ENCODE assay signal across 8 cellular contexts in the genomic region with DNA sequence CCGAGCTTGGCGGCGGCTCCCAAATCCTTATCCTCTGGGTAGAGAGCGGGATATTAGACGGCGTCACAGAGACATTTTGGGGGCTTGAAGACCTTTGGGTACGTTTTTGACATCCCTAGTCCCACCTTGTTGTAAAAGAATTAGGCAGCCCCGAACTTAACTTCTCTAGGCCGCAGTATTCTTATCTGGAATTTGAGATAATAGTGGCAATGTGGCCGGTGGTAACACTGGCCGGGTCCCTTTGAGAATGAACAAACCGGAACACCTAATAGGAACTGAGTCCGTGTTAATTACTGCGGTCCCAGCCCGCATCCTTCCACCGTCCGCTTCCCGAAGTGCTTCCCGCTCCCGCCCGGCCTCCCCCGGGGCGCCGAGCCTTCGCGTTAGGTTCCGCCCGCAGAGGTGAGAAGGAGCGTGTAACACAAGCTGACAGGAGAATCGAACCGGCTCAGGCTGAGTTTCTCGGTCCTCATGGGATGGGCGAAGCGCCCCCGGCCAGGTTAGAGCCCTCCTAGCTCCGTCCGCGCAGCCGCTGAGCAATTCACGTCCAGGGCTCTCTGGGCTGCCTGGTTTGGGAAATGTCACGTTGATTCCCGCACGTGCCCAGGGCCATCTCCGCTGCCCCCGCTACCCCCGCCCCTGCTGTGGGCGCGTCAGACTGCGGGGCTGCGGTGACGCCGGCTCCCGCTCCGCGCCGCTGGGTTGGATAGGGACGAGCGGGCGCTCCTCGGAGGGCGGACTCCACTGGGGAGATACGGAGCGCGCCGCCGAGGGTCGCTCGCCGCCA. TPM values are rescaled to one million over a fixed set of nuclear protein-coding genes. Genes with fewer than 3 reads are reported as not detected.
DNase-seq lines count a peak whose midpoint lies in the region; ATAC-seq, FAIRE-seq and TF ChIP-seq lines count a peak whose summit lies in the region.

No MANE protein-coding gene starts in this region.

- H3K27me3 ChIP-seq in rectal smooth muscle tissue (ENCODE audit: control insufficient read depth, insufficient read depth, low read length) (peaks cover 7% of the 10 kb centered on the region), small intestine (ENCODE audit: control insufficient read depth in 2 of 2, insufficient read depth in 2 of 2, low read length in 2 of 2) (peaks cover 7 to 9% of the 10 kb centered on the region in 2 donors)

- ATAC-seq in activated naive CD8-positive, alpha-beta T cell treated with anti-CD3 and anti-CD28 coated beads, Interleukin-2, amount 50 U/mL, for 24 hours, result peak; percentile 11
- ATAC-seq in GM18498 (IDR thresholded peaks at IDR 0.05; ENCODE audit: unreplicated experiment), result no peak

- 5 to 8% (median 6%) methylated on average over 69 of the region's 69 CpGs for WGBS in small intestine, 3 donors

- no peaks in the 10 kb centered on the region for H3K9me3 Mint-ChIP-seq in activated naive CD8-positive, alpha-beta T cell treated with anti-CD3 and anti-CD28 coated beads, Interleukin-2, amount 50 U/mL, for 24 hours

- H3K9me3 ChIP-seq in small intestine (ENCODE audit: control insufficient read depth, low read depth), result no peaks in the 10 kb centered on the region

- no peaks in the 10 kb centered on the region for H3K4me1 ChIP-seq in rectal smooth muscle tissue (ENCODE audit: control insufficient read depth, insufficient read depth, low read length)
- peaks cover 0 to 7% of the 10 kb centered on the region in 2 donors for H3K4me1 ChIP-seq in small intestine (ENCODE audit: control insufficient read depth in 2 of 2, insufficient read depth in 1 of 2, low read depth in 1 of 2, low read length in 1 of 2)

- CTCF ChIA-PET in GM10248 (lab: Yijun Ruan, JAX), result interaction anchor here (1.8 to 10.9 kb wide), 2 partner anchors 16 to 393 kb away, joined by 5 to 224 read pairs; no protein-coding TSS in a partner anchor

- FAIRE-seq in small intestine (lab: Jason Lieb, UNC), result no peak

- peaks cover 11% of the 10 kb centered on the region for H3K4me1 Mint-ChIP-seq in activated naive CD8-positive, alpha-beta T cell treated with anti-CD3 and anti-CD28 coated beads, Interleukin-2, amount 50 U/mL, for 24 hours

- no peak overlapping the region for H3K27ac Mint-ChIP-seq in activated naive CD8-positive, alpha-beta T cell treated with anti-CD3 and anti-CD28 coated beads, Interleukin-2, amount 50 U/mL, for 24 hours

- H3K36me3 Mint-ChIP-seq in activated naive CD8-positive, alpha-beta T cell treated with anti-CD3 and anti-CD28 coated beads, Interleukin-2, amount 50 U/mL, for 24 hours (ENCODE audit: low read depth), result no peaks in the 10 kb centered on the region

- H3K36me3 ChIP-seq in rectal smooth muscle tissue (ENCODE audit: control insufficient read depth, insufficient read depth, low read length), result no peaks in the 10 kb centered on the region
- H3K36me3 ChIP-seq in small intestine (ENCODE audit: control insufficient read depth in 2 of 2, insufficient read depth in 2 of 2, low read length in 2 of 2), result no peaks in the 10 kb centered on the region

- POLR2A ChIA-PET in GM10248 (lab: Yijun Ruan, JAX), result no interaction called here

- no peak overlapping the region for H3K9ac ChIP-seq in rectal smooth muscle tissue (ENCODE audit: low read length)

- DNase-seq in GM10248 (ENCODE audit: extremely low spot score) (peak; percentile 30), hepatic stellate cell (ENCODE audit: low spot score) (peak; percentile 65), HuH-7.5 (ENCODE audit: low spot score) (no peak), small intestine (no peak), NCI-H187 (lab: John Stamatoyannopoulos, UW) (no peak)
- no peak for DNase-seq in activated naive CD8-positive, alpha-beta T cell treated with anti-CD3 and anti-CD28 coated beads, Interleukin-2, amount 50 U/mL, for 24 hours

- no peak overlapping the region for H3K4me3 Mint-ChIP-seq in activated naive CD8-positive, alpha-beta T cell treated with anti-CD3 and anti-CD28 coated beads, Interleukin-2, amount 50 U/mL, for 24 hours

- H3K27me3 Mint-ChIP-seq in activated naive CD8-positive, alpha-beta T cell treated with anti-CD3 and anti-CD28 coated beads, Interleukin-2, amount 50 U/mL, for 24 hours, result peaks cover 42% of the 10 kb centered on the region

- TF ChIP-seq CTCF in GM10248 (IDR thresholded peaks at IDR 0.05; ENCODE audit: control extremely low read depth, extremely low read depth, low read depth, missing control alignments), result no peak

- H3K4me3 ChIP-seq in rectal smooth muscle tissue (ENCODE audit: low read length) (peak overlapping the region; percentile 55), small intestine (ENCODE audit: low read depth in 1 of 2, low read length in 2 of 2) (peak overlapping the region in 1 of 2 donors; percentile 54)

- H3K27ac ChIP-seq in rectal smooth muscle tissue (ENCODE audit: low read depth, low read length), result no peak overlapping the region
- no peak overlapping the region for H3K27ac ChIP-seq in small intestine (ENCODE audit: low read depth in 1 of 2, low read length in 1 of 2)

RNA-seq across cellular contexts. Expression of a gene that starts 0.8 kb away (rescaled TPM):
- polyA plus RNA-seq in small intestine, result 1 to 10 TPM in 1 of 3 donors, under 1 TPM in 2; 0.45 to 6.5 (median 0.54) TPM

Comparison
In these comparisons a context has a peak if more than half of its experiments do, and no peak if none do; other contexts are left out.
1. DNase-seq: peak in GM10248 (single experiment) and hepatic stellate cell (single experiment); none in activated naive CD8-positive, alpha-beta T cell treated with anti-CD3 and anti-CD28 coated beads, Interleukin-2, amount 50 U/mL, for 24 hours (single experiment), HuH-7.5 (single experiment), small intestine (single experiment) and NCI-H187 (0 of 2).